In genomic region chr18:45785015-45785597, GRCh38 we compare ENCODE assay signal across 1 cellular context.
TF ChIP-seq lines count a peak whose summit lies in the region.

No MANE protein-coding gene starts in this region.

TF ChIP-seq in H1, 55 proteins besides CTCF, POLR2A, EP300 and RAD21 (continued from another document):
- TF ChIP-seq MAX (IDR thresholded peaks at IDR 0.05) (no peak), CHD2 (IDR thresholded peaks at IDR 0.05; ENCODE audit: low read length) (no peak), SIN3A (conservative IDR thresholded peaks at IDR 0.05 in 1 of 2, IDR thresholded peaks at IDR 0.05 in 1 of 2; ENCODE audit: low read depth in 1 of 2, low read length in 2 of 2) (no peak), HDAC6 (IDR thresholded peaks at IDR 0.05; ENCODE audit: low read depth, low read length) (no peak), SIRT6 (IDR thresholded peaks at IDR 0.05; ENCODE audit: low read length) (no peak), E2F6 (IDR thresholded peaks at IDR 0.05) (no peak), POU5F1 (IDR thresholded peaks at IDR 0.05; ENCODE audit: low read depth, low read length) (no peak), NRF1 (IDR thresholded peaks at IDR 0.05; ENCODE audit: low read depth, low read length) (no peak), CEBPB (IDR thresholded peaks at IDR 0.05; ENCODE audit: low read depth, low read length) (no peak), ZNF274 (IDR thresholded peaks at IDR 0.05; ENCODE audit: borderline replicate concordance, extremely low read depth, low read length) (no peak), CREB1 (IDR thresholded peaks at IDR 0.05) (no peak), EGR1 (IDR thresholded peaks at IDR 0.05; ENCODE audit: borderline replicate concordance, low read depth, low read length) (no peak), ASH2L (IDR thresholded peaks at IDR 0.05; ENCODE audit: low read length) (no peak)
